8 cellular contexts compared by ENCODE assay signal in genomic region chr6:26555505-26556262, GRCh38. TPM values are rescaled to one million over a fixed set of nuclear protein-coding genes. Genes with fewer than 3 reads are reported as not detected.
DNase-seq lines count a peak whose midpoint lies in the region; ATAC-seq and TF ChIP-seq lines count a peak whose summit lies in the region.

No MANE protein-coding gene starts in this region.

- intact Hi-C loops in PC-9 (cut with micrococcal nuclease; ENCODE audit: unreplicated experiment), result loop anchor here (1.0 kb wide), 1 partner anchor 13 kb away; no protein-coding TSS in a partner anchor

- H3K27ac ChIP-seq in PC-9, result peak overlapping the region; percentile 60

- peak overlapping the region; percentile 37 for H3K4me3 Mint-ChIP-seq in activated T-cell treated with anti-CD3 and anti-CD28 coated beads, Interleukin-2, amount 50 U/mL, for 4 hours
- peak overlapping the region; percentile 38 to 61 for H3K4me3 Mint-ChIP-seq in stimulated activated naive B cell treated with anti-CD40 and anti-IgM and Interleukin-4, amounts not matched to agents 10 μg/mL and 1 μg/mL and 100 μg/mL, for 72 hours

- no peak for DNase-seq in activated T-cell treated with anti-CD3 and anti-CD28 coated beads, Interleukin-2, amount 50 U/mL, for 4 hours
- DNase-seq in activated T-cell treated with anti-CD3 and anti-CD28 coated beads, Interleukin-2, amount 50 U/mL, for 48 hours, result no peak
- DNase-seq in PC-9 (peak in 1 of 2 experiments; percentile 24), erythroblast (lab: John Stamatoyannopoulos, UW) (peak; percentile 41 to 58), medulla oblongata (ENCODE audit: extremely low spot score) (no peak), middle frontal gyrus (ENCODE audit: extremely low spot score, low spot score) (no peak)
- DNase-seq in stimulated activated naive B cell treated with anti-CD40 and anti-IgM and Interleukin-4, amounts not matched to agents 10 μg/mL and 1 μg/mL and 100 μg/mL, for 72 hours, result no peak
- DNase-seq in stimulated activated CD8-positive, alpha-beta memory T cell treated with anti-CD3 and anti-CD28 coated beads, Interleukin-4, amount 100 ng/mL, for 48 hours, result no peak

- POLR2A ChIA-PET in PC-9 (lab: Charles Lee; ENCODE audit: unreplicated experiment), result interaction anchor here (0.5 to 0.7 kb wide), 5 partner anchors 13 to 216 kb away, joined by 3 to 8 read pairs (median 7); no protein-coding TSS in a partner anchor

- no peaks in the 10 kb centered on the region for H4K20me1 ChIP-seq in PC-9 (ENCODE audit: insufficient read depth)

- peaks cover 56% of the 10 kb centered on the region for H3F3A ChIP-seq in PC-9 (ENCODE audit: insufficient read depth, low read depth)

- BruUV-seq in PC-9 (replicated peaks; lab: Mats Ljungman, UMichigan), result no TSS peak

- peak overlapping the region; percentile 50 for H2AFZ ChIP-seq in PC-9

- no peak for TF ChIP-seq POLR2A in erythroblast (IDR thresholded peaks at IDR 0.05; ENCODE audit: low read length)

- no peaks in the 10 kb centered on the region for H3K36me3 Mint-ChIP-seq in activated T-cell treated with anti-CD3 and anti-CD28 coated beads, Interleukin-2, amount 50 U/mL, for 4 hours (ENCODE audit: insufficient read depth)
- H3K36me3 Mint-ChIP-seq in stimulated activated naive B cell treated with anti-CD40 and anti-IgM and Interleukin-4, amounts not matched to agents 10 μg/mL and 1 μg/mL and 100 μg/mL, for 72 hours, result no peaks in the 10 kb centered on the region

- H3K27me3 ChIP-seq in PC-9 (ENCODE audit: insufficient read depth, low read depth), result no peaks in the 10 kb centered on the region

- no peaks in the 10 kb centered on the region for H3K27me3 Mint-ChIP-seq in activated T-cell treated with anti-CD3 and anti-CD28 coated beads, Interleukin-2, amount 50 U/mL, for 4 hours (ENCODE audit: low read depth)
- no peaks in the 10 kb centered on the region for H3K27me3 Mint-ChIP-seq in stimulated activated naive B cell treated with anti-CD40 and anti-IgM and Interleukin-4, amounts not matched to agents 10 μg/mL and 1 μg/mL and 100 μg/mL, for 72 hours

- peaks cover 15% of the 10 kb centered on the region for H3K4me1 Mint-ChIP-seq in activated T-cell treated with anti-CD3 and anti-CD28 coated beads, Interleukin-2, amount 50 U/mL, for 4 hours (ENCODE audit: low read depth)
- peaks cover 4 to 26% of the 10 kb centered on the region in 2 donors for H3K4me1 Mint-ChIP-seq in stimulated activated naive B cell treated with anti-CD40 and anti-IgM and Interleukin-4, amounts not matched to agents 10 μg/mL and 1 μg/mL and 100 μg/mL, for 72 hours

- peaks cover 31% of the 10 kb centered on the region for H3K4me1 ChIP-seq in PC-9 (replicated peaks; ENCODE audit: insufficient read depth)

- no peaks in the 10 kb centered on the region for H3K36me3 ChIP-seq in PC-9 (ENCODE audit: low read depth)

- peak overlapping the region; percentile 69 for H3K4me3 ChIP-seq in PC-9

- TF ChIP-seq CTCF in PC-9 (conservative IDR thresholded peaks at IDR 0.05), result no peak

- H3K27ac Mint-ChIP-seq in stimulated activated naive B cell treated with anti-CD40 and anti-IgM and Interleukin-4, amounts not matched to agents 10 μg/mL and 1 μg/mL and 100 μg/mL, for 72 hours, result peak overlapping the region; percentile 85

- no peaks in the 10 kb centered on the region for H3K79me2 ChIP-seq in PC-9 (ENCODE audit: low read depth)

- CTCF ChIA-PET in PC-9 (lab: Charles Lee), result interaction anchor here (0.7 kb wide), 1 partner anchor 242 kb away, joined by 4 read pairs; no protein-coding TSS in a partner anchor

- ATAC-seq in activated T-cell treated with anti-CD3 and anti-CD28 coated beads, Interleukin-2, amount 50 U/mL, for 4 hours, result no peak
- ATAC-seq in stimulated activated naive B cell treated with anti-CD40 and anti-IgM and Interleukin-4, amounts not matched to agents 10 μg/mL and 1 μg/mL and 100 μg/mL, for 72 hours (replicated peaks), result no peak

- H3K4me2 ChIP-seq in PC-9, result peak overlapping the region; percentile 84

- no peaks in the 10 kb centered on the region for H3K9me3 Mint-ChIP-seq in activated T-cell treated with anti-CD3 and anti-CD28 coated beads, Interleukin-2, amount 50 U/mL, for 4 hours
- H3K9me3 Mint-ChIP-seq in stimulated activated naive B cell treated with anti-CD40 and anti-IgM and Interleukin-4, amounts not matched to agents 10 μg/mL and 1 μg/mL and 100 μg/mL, for 72 hours, result no peaks in the 10 kb centered on the region

- no peaks in the 10 kb centered on the region for H3K9me2 ChIP-seq in PC-9 (ENCODE audit: insufficient read depth)

- no peaks in the 10 kb centered on the region for H3K9me3 ChIP-seq in PC-9 (ENCODE audit: insufficient read depth, low read depth)

RNA-seq across cellular contexts. Expression of gene HMGN4, which starts 17.5 kb away (rescaled TPM):
- 10 to 100 TPM; 63.4 to 73.4 (median 72.0) TPM for total RNA-seq in activated T-cell treated with anti-CD3 and anti-CD28 coated beads, Interleukin-2, amount 50 U/mL, for 4 hours
- total RNA-seq in PC-9 (2021), result 86.9 and 90.5 TPM in 2 replicates

RNA-seq across cellular contexts. Expression of gene ABT1, which starts 41.1 kb away (rescaled TPM):
- total RNA-seq in activated T-cell treated with anti-CD3 and anti-CD28 coated beads, Interleukin-2, amount 50 U/mL, for 4 hours, result 10 to 100 TPM; 49.2 to 51.1 (median 49.5) TPM
- total RNA-seq in PC-9 (2021), result 16.8 and 19.5 TPM in 2 replicates

RNA-seq across cellular contexts. Expression of gene BTN1A1, which starts 55.6 kb away (rescaled TPM):
- total RNA-seq in activated T-cell treated with anti-CD3 and anti-CD28 coated beads, Interleukin-2, amount 50 U/mL, for 4 hours, result under 1 TPM in 1 of 3 donors, not detected in 2; 0.10 TPM
- total RNA-seq in PC-9 (2021), result not detected in 2 replicates

Comparison
In these comparisons a context has a peak if more than half of its experiments do, and no peak if none do; other contexts are left out.
1. DNase-seq: peak in erythroblast (2 of 2); none in activated T-cell treated with anti-CD3 and anti-CD28 coated beads, Interleukin-2, amount 50 U/mL, for 4 hours (single experiment), activated T-cell treated with anti-CD3 and anti-CD28 coated beads, Interleukin-2, amount 50 U/mL, for 48 hours (0 of 2), stimulated activated naive B cell treated with anti-CD40 and anti-IgM and Interleukin-4, amounts not matched to agents 10 μg/mL and 1 μg/mL and 100 μg/mL, for 72 hours (single experiment), medulla oblongata (single experiment), middle frontal gyrus (single experiment) and stimulated activated CD8-positive, alpha-beta memory T cell treated with anti-CD3 and anti-CD28 coated beads, Interleukin-4, amount 100 ng/mL, for 48 hours (single experiment).